In the genomic region with DNA sequence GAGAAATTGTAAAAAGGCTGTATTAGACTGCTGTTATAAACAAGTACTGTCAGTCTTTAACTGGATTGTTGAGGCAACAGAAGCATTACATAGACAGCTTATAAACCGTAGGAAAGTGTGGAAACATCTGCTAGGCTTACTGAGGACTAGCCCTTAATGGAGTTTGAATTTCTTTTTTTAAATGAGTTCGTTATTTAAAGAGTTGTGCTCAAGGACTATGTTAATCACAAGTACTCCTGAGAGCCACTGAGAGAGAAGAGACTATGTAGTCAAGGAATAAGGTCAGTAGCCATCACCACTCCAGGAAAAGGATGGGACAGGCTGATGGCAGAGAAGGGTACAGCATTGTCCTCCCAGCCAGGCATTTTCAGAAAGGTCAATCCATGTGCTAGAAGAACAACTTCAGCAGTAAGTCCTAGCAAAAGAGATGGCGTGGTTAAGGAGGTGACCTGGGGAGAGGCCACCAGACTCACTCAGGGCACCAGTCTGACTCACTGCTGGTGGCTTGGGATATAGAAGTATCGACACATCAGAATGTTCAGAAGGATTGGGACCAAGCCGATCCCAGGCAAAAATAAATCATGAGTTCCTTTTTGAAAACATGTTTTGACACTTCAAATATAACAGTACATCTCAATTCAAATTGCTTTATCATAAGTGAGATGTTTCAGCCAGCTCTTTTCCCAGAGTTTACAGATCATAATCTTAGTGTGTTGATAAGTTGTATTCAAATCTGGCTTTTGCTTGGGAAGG, we compare ENCODE assay signal across 1 cellular context.
TF ChIP-seq lines count a peak whose summit lies in the region.

No MANE protein-coding gene starts in this region.

TF ChIP-seq in IMR-90, 13 proteins besides CTCF, POLR2A, EP300 and RAD21 (continued from another document):
- TF ChIP-seq, protein P1, sequence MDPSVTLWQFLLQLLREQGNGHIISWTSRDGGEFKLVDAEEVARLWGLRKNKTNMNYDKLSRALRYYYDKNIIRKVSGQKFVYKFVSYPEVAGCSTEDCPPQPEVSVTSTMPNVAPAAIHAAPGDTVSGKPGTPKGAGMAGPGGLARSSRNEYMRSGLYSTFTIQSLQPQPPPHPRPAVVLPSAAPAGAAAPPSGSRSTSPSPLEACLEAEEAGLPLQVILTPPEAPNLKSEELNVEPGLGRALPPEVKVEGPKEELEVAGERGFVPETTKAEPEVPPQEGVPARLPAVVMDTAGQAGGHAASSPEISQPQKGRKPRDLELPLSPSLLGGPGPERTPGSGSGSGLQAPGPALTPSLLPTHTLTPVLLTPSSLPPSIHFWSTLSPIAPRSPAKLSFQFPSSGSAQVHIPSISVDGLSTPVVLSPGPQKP (IDR thresholded peaks at IDR 0.05; ENCODE audit: borderline replicate concordance, low read depth, low read length) = no peak
- TF ChIP-seq MAZ (IDR thresholded peaks at IDR 0.05; ENCODE audit: borderline replicate concordance, low read depth, low read length) (no peak), MXI1 (IDR thresholded peaks at IDR 0.05; ENCODE audit: borderline replicate concordance, low read depth, low read length) (no peak), RFX5 (IDR thresholded peaks at IDR 0.05; ENCODE audit: low read depth, low read length) (no peak), NFE2L2 (IDR thresholded peaks at IDR 0.05; ENCODE audit: low read depth, low read length) (no peak), FOS (IDR thresholded peaks at IDR 0.05; ENCODE audit: low read depth, low read length) (no peak), MAFK (IDR thresholded peaks at IDR 0.05; ENCODE audit: low read depth, low read length) (no peak), CHD1 (IDR thresholded peaks at IDR 0.05; ENCODE audit: low read depth, low read length) (no peak), BHLHE40 (IDR thresholded peaks at IDR 0.05; ENCODE audit: low read depth, low read length) (no peak), CEBPB (IDR thresholded peaks at IDR 0.05; ENCODE audit: low read depth, low read length) (no peak), RCOR1 (IDR thresholded peaks at IDR 0.05; ENCODE audit: insufficient replicate concordance, low read length) (no peak)
- TF ChIP-seq, protein P2, sequence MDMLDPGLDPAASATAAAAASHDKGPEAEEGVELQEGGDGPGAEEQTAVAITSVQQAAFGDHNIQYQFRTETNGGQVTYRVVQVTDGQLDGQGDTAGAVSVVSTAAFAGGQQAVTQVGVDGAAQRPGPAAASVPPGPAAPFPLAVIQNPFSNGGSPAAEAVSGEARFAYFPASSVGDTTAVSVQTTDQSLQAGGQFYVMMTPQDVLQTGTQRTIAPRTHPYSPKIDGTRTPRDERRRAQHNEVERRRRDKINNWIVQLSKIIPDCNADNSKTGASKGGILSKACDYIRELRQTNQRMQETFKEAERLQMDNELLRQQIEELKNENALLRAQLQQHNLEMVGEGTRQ (IDR thresholded peaks at IDR 0.05; ENCODE audit: low read depth, low read length) = no peak
